ENCODE assay signal across 21 cellular contexts in genomic region chr6:16095180-16095579, GRCh38.
"Had no signal": no experiment of that assay in that cellular context is flagged by ENCODE, and none has a peak within 500 bp of the region (broad histone marks: within the 10 kb centered on the region; RNA-seq: fewer than 3 reads in every experiment).

No MANE protein-coding gene starts in this region.

- DNase-seq: colonic mucosa; effector CD4-positive, alpha-beta T cell; endodermal cell; erythroblast; heart right ventricle; hypothalamus; kidney glomerular epithelial cell; naive thymus-derived CD8-positive, alpha-beta T cell; psoas muscle; retina; right lobe of liver; spleen; stimulated activated CD4-positive, alpha-beta T cell treated with anti-CD3 and anti-CD28 coated beads, Interleukin-15, amount 100 ng/mL, for 24 hours; stimulated activated CD4-positive, alpha-beta T cell treated with anti-CD3 and anti-CD28 coated beads, Interleukin-1b, Interleukin-23, amount 100 ng/mL, for 48 hours; stimulated activated CD4-positive, alpha-beta T cell treated with anti-CD3 and anti-CD28 coated beads, Interleukin-4, amount 100 ng/mL, for 24 hours; stomach; substantia nigra; transverse colon had no signal

- H3K4me1 ChIP-seq: colonic mucosa, right lobe of liver, transverse colon had no signal

- H3K27me3 Mint-ChIP-seq: stimulated activated memory B cell treated with anti-CD40 and anti-IgM and Interleukin-4, amounts not matched to agents 10 μg/mL and 1 μg/mL and 100 μg/mL, for 72 hours had no signal

- H3K36me3 Mint-ChIP-seq: stimulated activated memory B cell treated with anti-CD40 and anti-IgM and Interleukin-4, amounts not matched to agents 10 μg/mL and 1 μg/mL and 100 μg/mL, for 72 hours had no signal

- H3K9me3 Mint-ChIP-seq: endodermal cell had no signal

- H3K36me3 ChIP-seq: colonic mucosa, heart right ventricle, neutrophil, right lobe of liver, spleen, stomach, thoracic aorta, transverse colon had no signal

- H3K27ac Mint-ChIP-seq: endodermal cell; naive thymus-derived CD8-positive, alpha-beta T cell; stimulated activated memory B cell treated with anti-CD40 and anti-IgM and Interleukin-4, amounts not matched to agents 10 μg/mL and 1 μg/mL and 100 μg/mL, for 72 hours had no signal

- H3K9me3 ChIP-seq: colonic mucosa, neutrophil, psoas muscle, right lobe of liver, stomach, thoracic aorta, transverse colon had no signal

- H3K4me1 Mint-ChIP-seq: endodermal cell had no signal

- ATAC-seq: heart right ventricle; naive thymus-derived CD8-positive, alpha-beta T cell; psoas muscle; right lobe of liver; stimulated activated memory B cell treated with anti-CD40 and anti-IgM and Interleukin-4, amounts not matched to agents 10 μg/mL and 1 μg/mL and 100 μg/mL, for 72 hours had no signal

- H3K27me3 ChIP-seq: colonic mucosa, heart right ventricle, neutrophil, right lobe of liver, spleen, stomach, transverse colon had no signal

- H3K4me3 ChIP-seq: colonic mucosa, heart right ventricle, psoas muscle, right lobe of liver, spleen, stomach, thoracic aorta, transverse colon had no signal

- H3K4me3 Mint-ChIP-seq: endodermal cell; naive thymus-derived CD8-positive, alpha-beta T cell; stimulated activated memory B cell treated with anti-CD40 and anti-IgM and Interleukin-4, amounts not matched to agents 10 μg/mL and 1 μg/mL and 100 μg/mL, for 72 hours had no signal

- H3K27ac ChIP-seq: colonic mucosa, heart right ventricle, neutrophil, psoas muscle, right lobe of liver, spleen, stomach, thoracic aorta, transverse colon had no signal
